Comparison of ENCODE assay signal across 8 cellular contexts in the genomic region with DNA sequence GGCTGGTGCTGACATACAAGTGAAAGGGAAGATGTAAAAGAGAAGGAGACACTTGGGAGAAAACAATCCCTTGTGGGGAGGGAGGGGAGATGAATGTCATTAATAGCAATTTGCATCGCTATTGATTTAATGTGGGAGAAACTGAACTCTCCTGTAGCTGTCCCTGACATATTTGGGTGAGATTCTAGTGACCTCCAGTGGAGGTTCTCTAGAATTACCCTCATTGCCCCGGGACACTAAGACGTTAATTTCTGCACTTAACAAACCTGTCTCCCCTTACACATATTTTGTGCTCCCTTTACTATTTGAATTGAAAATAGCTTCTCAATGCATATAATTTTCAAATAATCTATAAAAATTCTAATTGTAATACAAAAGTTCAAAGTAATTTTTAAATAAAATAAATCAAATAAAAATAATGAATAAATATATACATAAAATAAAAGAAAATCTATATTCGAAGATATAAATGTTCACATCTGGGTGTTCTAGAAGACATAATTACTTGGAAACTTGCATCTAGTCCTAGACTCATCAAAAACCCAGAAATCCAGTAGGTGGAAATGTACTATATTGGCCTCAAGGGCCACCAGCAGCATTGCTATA.
DNase-seq lines count a peak whose midpoint lies in the region; ATAC-seq, FAIRE-seq and TF ChIP-seq lines count a peak whose summit lies in the region.

No MANE protein-coding gene starts in this region.

- TF ChIP-seq POLR2A in H54 (IDR thresholded peaks at IDR 0.05; ENCODE audit: low read depth, low read length) (no peak), gastroesophageal sphincter (IDR thresholded peaks at IDR 0.05) (no peak)

- no peak for TF ChIP-seq EP300 in gastroesophageal sphincter (IDR thresholded peaks at IDR 0.05)

- FAIRE-seq in H54 (lab: Jason Lieb, UNC), result peak; percentile 50

- 21 to 24% methylated on average over 4 of the region's 4 CpGs for WGBS in gastroesophageal sphincter (ENCODE audit: low coverage in 1 of 2), 2 donors

- no peaks in the 10 kb centered on the region for H4K20me1 ChIP-seq in DOHH2 (ENCODE audit: control insufficient read depth, insufficient read depth, low read depth, low read length)

- ATAC-seq in gastroesophageal sphincter, result peak; percentile 46

- H3K27ac ChIP-seq in DOHH2 (ENCODE audit: low read depth, low read length) (no peak overlapping the region), gastroesophageal sphincter (no peak overlapping the region)

- DNase-seq in H54 (ENCODE audit: insufficient read length, low spot score) (peak; percentile 19), NCI-H1417 treated with DMSO at 0.1 percent for 48 hours (lab: John Stamatoyannopoulos, UW) (peak; percentile 41), SW480 (ENCODE audit: low spot score) (peak; percentile 53), pulmonary artery endothelial cell (ENCODE audit: low read depth, low spot score) (peak; percentile 7), activated gamma-delta T cell (lab: John Stamatoyannopoulos, UW) (no peak)
- no peak for DNase-seq in stimulated activated CD8-positive, alpha-beta memory T cell treated with anti-CD3 and anti-CD28 coated beads, Interleukin-4, amount 100 ng/mL, for 48 hours

- H3K27me3 ChIP-seq in DOHH2 (ENCODE audit: control insufficient read depth, low read length) (no peaks in the 10 kb centered on the region), gastroesophageal sphincter (no peaks in the 10 kb centered on the region)

- no peaks in the 10 kb centered on the region for H3K9me2 ChIP-seq in DOHH2 (replicated peaks; ENCODE audit: control insufficient read depth, low read length)

- no peaks in the 10 kb centered on the region for H3K9me3 ChIP-seq in DOHH2 (ENCODE audit: control insufficient read depth, insufficient read depth, low read length)
- no peaks in the 10 kb centered on the region for H3K9me3 ChIP-seq in gastroesophageal sphincter

- H3K36me3 ChIP-seq in DOHH2 (ENCODE audit: control insufficient read depth, low read length) (no peaks in the 10 kb centered on the region), gastroesophageal sphincter (no peaks in the 10 kb centered on the region)

- H3K4me1 ChIP-seq in DOHH2 (ENCODE audit: control insufficient read depth, low read length), result no peaks in the 10 kb centered on the region
- H3K4me1 ChIP-seq in gastroesophageal sphincter, result peaks cover 0 to 15% (median 0%) of the 10 kb centered on the region in 3 donors

- TF ChIP-seq CTCF in DOHH2 (IDR thresholded peaks at IDR 0.05; ENCODE audit: low read depth, low read length, poor library complexity, severe bottlenecking) (peak; percentile 49), gastroesophageal sphincter (IDR thresholded peaks at IDR 0.05) (peak; percentile 68 to 87 (median 75))

- no peaks in the 10 kb centered on the region for H3K79me2 ChIP-seq in DOHH2 (ENCODE audit: control insufficient read depth, low read length)

- H3K4me3 ChIP-seq in DOHH2 (ENCODE audit: low read length) (no peak overlapping the region), gastroesophageal sphincter (no peak overlapping the region)

- no peaks in the 10 kb centered on the region for H3F3A ChIP-seq in DOHH2 (ENCODE audit: control insufficient read depth, insufficient read depth)

- H3K4me2 ChIP-seq in DOHH2 (ENCODE audit: low read length), result no peak overlapping the region

Comparison
In these comparisons a context has a peak if more than half of its experiments do, and no peak if none do; other contexts are left out.
1. DNase-seq: peak in H54 (single experiment), NCI-H1417 treated with DMSO at 0.1 percent for 48 hours (single experiment), SW480 (single experiment) and pulmonary artery endothelial cell (single experiment); none in activated gamma-delta T cell (single experiment) and stimulated activated CD8-positive, alpha-beta memory T cell treated with anti-CD3 and anti-CD28 coated beads, Interleukin-4, amount 100 ng/mL, for 48 hours (single experiment).